ENCODE assay signal across 12 cellular contexts in genomic region chr11:43919852-43920597, GRCh38. TPM values are rescaled to one million over a fixed set of nuclear protein-coding genes. Genes with fewer than 3 reads are reported as not detected.
DNase-seq lines count a peak whose midpoint lies in the region; ATAC-seq, FAIRE-seq and TF ChIP-seq lines count a peak whose summit lies in the region.
"Had no signal": no experiment of that assay in that cellular context is flagged by ENCODE, and none has a peak within 500 bp of the region (broad histone marks: within the 10 kb centered on the region; RNA-seq: fewer than 3 reads in every experiment).

No MANE protein-coding gene starts in this region.

- H3K36me3 ChIP-seq in esophagus muscularis mucosa (peaks cover 6 to 49% (median 25%) of the 10 kb centered on the region in 4 donors), muscle layer of duodenum (ENCODE audit: control insufficient read depth in 1 of 2, insufficient read depth in 2 of 2, low read length in 2 of 2) (peaks cover 6 to 11% of the 10 kb centered on the region in 2 donors), urinary bladder (ENCODE audit: insufficient read depth) (no peaks in the 10 kb centered on the region)

- H3K27ac ChIP-seq in esophagus muscularis mucosa (replicated peaks in 1 of 4) (peak overlapping the region; percentile 76 to 87 (median 80)), muscle layer of duodenum (ENCODE audit: low read length) (peak overlapping the region; percentile 93), urinary bladder (ENCODE audit: low read depth) (peak overlapping the region; percentile 90)

- no peaks in the 10 kb centered on the region for H3K9me3 Mint-ChIP-seq in activated T-cell treated with anti-CD3 and anti-CD28 coated beads, Interleukin-2, amount 50 U/mL, for 72 hours
- H3K9me3 Mint-ChIP-seq: naive thymus-derived CD4-positive, alpha-beta T cell had no signal

- no peak for TF ChIP-seq CTCF in esophagus muscularis mucosa (IDR thresholded peaks at IDR 0.05)

- H3K4me3 ChIP-seq in esophagus muscularis mucosa: no peak overlapping the region
- no peak overlapping the region for H3K4me3 ChIP-seq in muscle layer of duodenum (ENCODE audit: low read depth in 1 of 2, low read length in 2 of 2)
- H3K4me3 ChIP-seq in urinary bladder (ENCODE audit: low read depth, low read length): no peak overlapping the region

- H3K27ac Mint-ChIP-seq in activated T-cell treated with anti-CD3 and anti-CD28 coated beads, Interleukin-2, amount 50 U/mL, for 72 hours: peak overlapping the region; percentile 50
- no peak overlapping the region for H3K27ac Mint-ChIP-seq in T-helper 17 cell
- H3K27ac Mint-ChIP-seq: naive thymus-derived CD4-positive, alpha-beta T cell had no signal

- no peak for FAIRE-seq in RCC 7860 (lab: Jason Lieb, UNC)
- FAIRE-seq: A204.1 had no signal

- no peak for TF ChIP-seq POLR2A in esophagus muscularis mucosa (IDR thresholded peaks at IDR 0.05; ENCODE audit: low read depth)

- H3K4me1 Mint-ChIP-seq in activated T-cell treated with anti-CD3 and anti-CD28 coated beads, Interleukin-2, amount 50 U/mL, for 72 hours (ENCODE audit: low read depth): peaks cover 24% of the 10 kb centered on the region
- peaks cover 3% of the 10 kb centered on the region for H3K4me1 Mint-ChIP-seq in T-helper 17 cell

- H3K27me3 ChIP-seq in esophagus muscularis mucosa (no peaks in the 10 kb centered on the region), muscle layer of duodenum (ENCODE audit: low read depth, low read length) (no peaks in the 10 kb centered on the region)

- peaks cover 8 to 11% of the 10 kb centered on the region in 2 donors for H3K36me3 Mint-ChIP-seq in activated T-cell treated with anti-CD3 and anti-CD28 coated beads, Interleukin-2, amount 50 U/mL, for 72 hours (ENCODE audit: insufficient read depth in 2 of 2)
- H3K36me3 Mint-ChIP-seq in T-helper 17 cell (ENCODE audit: low read depth): peaks cover 5% of the 10 kb centered on the region

- peaks cover 63 to 79% (median 75%) of the 10 kb centered on the region in 4 donors for H3K4me1 ChIP-seq in esophagus muscularis mucosa
- peaks cover 46 to 49% of the 10 kb centered on the region in 2 donors for H3K4me1 ChIP-seq in muscle layer of duodenum (ENCODE audit: control insufficient read depth in 1 of 2, insufficient read depth in 2 of 2, low read length in 2 of 2)
- peaks cover 1% of the 10 kb centered on the region for H3K4me1 ChIP-seq in urinary bladder (ENCODE audit: insufficient read depth)

- no peak for ATAC-seq in activated T-cell treated with anti-CD3 and anti-CD28 coated beads, Interleukin-2, amount 50 U/mL, for 72 hours (replicated peaks in 1 of 2)
- ATAC-seq in T-helper 17 cell: no peak

- TF ChIP-seq EP300 in esophagus muscularis mucosa (IDR thresholded peaks at IDR 0.05): no peak

- 76% methylated on average over 14 of the region's 14 CpGs for WGBS in esophagus muscularis mucosa
- 68% methylated on average over 14 of the region's 14 CpGs for WGBS in urinary bladder

- intact Hi-C loops in esophagus muscularis mucosa (cut with DNase I): no loop called here

- no peaks in the 10 kb centered on the region for H3K27me3 Mint-ChIP-seq in activated T-cell treated with anti-CD3 and anti-CD28 coated beads, Interleukin-2, amount 50 U/mL, for 72 hours (ENCODE audit: low read depth)
- no peaks in the 10 kb centered on the region for H3K27me3 Mint-ChIP-seq in T-helper 17 cell
- H3K27me3 Mint-ChIP-seq: naive thymus-derived CD4-positive, alpha-beta T cell had no signal

- H3K9me3 ChIP-seq in esophagus muscularis mucosa (no peaks in the 10 kb centered on the region), muscle layer of duodenum (ENCODE audit: control insufficient read depth in 1 of 2, low read length in 2 of 2) (no peaks in the 10 kb centered on the region), T-helper 17 cell (ENCODE audit: control insufficient read depth, low read length, poor library complexity, severe bottlenecking) (no peaks in the 10 kb centered on the region)

- DNase-seq in activated T-cell treated with anti-CD3 and anti-CD28 coated beads, Interleukin-2, amount 50 U/mL, for 72 hours: no peak
- DNase-seq in activated T-cell treated with anti-CD3 and anti-CD28 coated beads for 4 hours (no peak), esophagus muscularis mucosa (ENCODE audit: extremely low spot score) (no peak), NCI-H1930 (lab: John Stamatoyannopoulos, UW) (no peak), T-helper 17 cell (no peak), RCC 7860 (ENCODE audit: low spot score) (no peak)
- DNase-seq: GF-D8; naive thymus-derived CD4-positive, alpha-beta T cell; NCI-H2029 had no signal

- peak overlapping the region; percentile 4 to 29 for H3K4me3 Mint-ChIP-seq in activated T-cell treated with anti-CD3 and anti-CD28 coated beads, Interleukin-2, amount 50 U/mL, for 72 hours
- no peak overlapping the region for H3K4me3 Mint-ChIP-seq in T-helper 17 cell
- H3K4me3 Mint-ChIP-seq: naive thymus-derived CD4-positive, alpha-beta T cell had no signal

RNA-seq across cellular contexts. Expression of gene C11orf96, which starts 22.4 kb away (rescaled TPM):
- total RNA-seq in activated T-cell treated with anti-CD3 and anti-CD28 coated beads, Interleukin-2, amount 50 U/mL, for 72 hours: 1 to 10 TPM; 4.7 to 8.6 TPM
- total RNA-seq in esophagus muscularis mucosa (100 to 1,000 TPM in 1 of 4 donors, 10 to 100 TPM in 3; 23.3 to 645 (median 96.5) TPM), urinary bladder (21.4 TPM), T-helper 17 cell (under 1 TPM in 1 of 2 donors, not detected in 1; 0.34 TPM)
- polyA plus RNA-seq in urinary bladder: 226 TPM
- polyA plus RNA-seq: naive thymus-derived CD4-positive, alpha-beta T cell had no signal

RNA-seq across cellular contexts. Expression of gene ALKBH3, which starts 39.4 kb away (rescaled TPM):
- 10 to 100 TPM; 81.7 to 84.4 TPM for total RNA-seq in activated T-cell treated with anti-CD3 and anti-CD28 coated beads, Interleukin-2, amount 50 U/mL, for 72 hours
- total RNA-seq in esophagus muscularis mucosa (10 to 100 TPM; 17.4 to 38.2 (median 24.6) TPM), urinary bladder (30.2 TPM), T-helper 17 cell (10 to 100 TPM; 28.8 to 31.2 TPM)
- 27.7 TPM for polyA plus RNA-seq in urinary bladder

Comparison
In these comparisons a context has a peak if more than half of its experiments do, and no peak if none do; other contexts are left out.
1. RNA of gene C11orf96, which starts 22.4 kb away (total RNA-seq): 23.3 to 645 TPM in esophagus muscularis mucosa, 21.4 TPM in urinary bladder (single experiment) and 4.7 to 8.6 TPM in activated T-cell treated with anti-CD3 and anti-CD28 coated beads, Interleukin-2, amount 50 U/mL, for 72 hours; 0.34 TPM in T-helper 17 cell; every median in the first group is over 4 times any median in the second.
2. Peak in every context shown above with its lines, with median percentiles within 50 percentile points of each other: H3K27ac ChIP-seq.